ENCODE assay signal across 19 cellular contexts in genomic region chr10:128055061-128055868, GRCh38.
"Had no signal": no experiment of that assay in that cellular context is flagged by ENCODE, and none has a peak within 500 bp of the region (broad histone marks: within the 10 kb centered on the region; RNA-seq: fewer than 3 reads in every experiment).

No MANE protein-coding gene starts in this region.

- H3K4me3 ChIP-seq: dorsolateral prefrontal cortex, gastroesophageal sphincter, right atrium auricular region, skin epidermis, suprapubic skin, upper lobe of left lung had no signal

- H3K27ac Mint-ChIP-seq: activated naive CD8-positive, alpha-beta T cell treated with anti-CD3 and anti-CD28 coated beads for 36 hours; endodermal cell had no signal

- H3K4me1 Mint-ChIP-seq: endodermal cell had no signal

- H3K9me3 Mint-ChIP-seq: activated naive CD8-positive, alpha-beta T cell treated with anti-CD3 and anti-CD28 coated beads for 36 hours; endodermal cell had no signal

- H3K4me3 Mint-ChIP-seq: activated naive CD8-positive, alpha-beta T cell treated with anti-CD3 and anti-CD28 coated beads for 36 hours; endodermal cell had no signal

- ATAC-seq: gastroesophageal sphincter; SK-N-SH treated with all-trans-retinoic acid at 6 μM for 48 hours; stimulated activated naive CD8-positive, alpha-beta T cell treated with anti-CD3 and anti-CD28 coated beads, Interleukin-15, Interleukin-2, amounts not matched to agents 100 U/mL and 50 U/mL, for 24 hours had no signal

- H3K27me3 Mint-ChIP-seq: activated naive CD8-positive, alpha-beta T cell treated with anti-CD3 and anti-CD28 coated beads for 36 hours had no signal

- H3K27ac ChIP-seq: gastroesophageal sphincter, right atrium auricular region had no signal

- DNase-seq: activated CD4-positive, CD25-positive, alpha-beta regulatory T cell treated with anti-CD3 and anti-CD28 coated beads, Interleukin-2, amount 50 U/mL, for 72 hours; activated gamma-delta T cell; activated naive CD8-positive, alpha-beta T cell treated with anti-CD3 and anti-CD28 coated beads for 36 hours; anterior cingulate cortex; endodermal cell; erythroblast; midbrain; nucleus accumbens; stimulated activated CD4-positive, alpha-beta T cell treated with anti-CD3 and anti-CD28 coated beads, Interleukin-4, amount 100 ng/mL, for 24 hours; stimulated activated CD8-positive, alpha-beta memory T cell treated with anti-CD3 and anti-CD28 coated beads, Interleukin-4, amount 100 ng/mL, for 48 hours; stimulated activated naive CD8-positive, alpha-beta T cell treated with anti-CD3 and anti-CD28 coated beads, Interleukin-15, Interleukin-2, amounts not matched to agents 100 U/mL and 50 U/mL, for 24 hours; T-helper 1 cell; upper lobe of left lung had no signal

- H3K27me3 ChIP-seq: dorsolateral prefrontal cortex, gastroesophageal sphincter, right atrium auricular region, suprapubic skin, upper lobe of left lung had no signal

- H3K9me3 ChIP-seq: gastroesophageal sphincter, right atrium auricular region, suprapubic skin, upper lobe of left lung had no signal
